15 cellular contexts compared by ENCODE assay signal in the genomic region with DNA sequence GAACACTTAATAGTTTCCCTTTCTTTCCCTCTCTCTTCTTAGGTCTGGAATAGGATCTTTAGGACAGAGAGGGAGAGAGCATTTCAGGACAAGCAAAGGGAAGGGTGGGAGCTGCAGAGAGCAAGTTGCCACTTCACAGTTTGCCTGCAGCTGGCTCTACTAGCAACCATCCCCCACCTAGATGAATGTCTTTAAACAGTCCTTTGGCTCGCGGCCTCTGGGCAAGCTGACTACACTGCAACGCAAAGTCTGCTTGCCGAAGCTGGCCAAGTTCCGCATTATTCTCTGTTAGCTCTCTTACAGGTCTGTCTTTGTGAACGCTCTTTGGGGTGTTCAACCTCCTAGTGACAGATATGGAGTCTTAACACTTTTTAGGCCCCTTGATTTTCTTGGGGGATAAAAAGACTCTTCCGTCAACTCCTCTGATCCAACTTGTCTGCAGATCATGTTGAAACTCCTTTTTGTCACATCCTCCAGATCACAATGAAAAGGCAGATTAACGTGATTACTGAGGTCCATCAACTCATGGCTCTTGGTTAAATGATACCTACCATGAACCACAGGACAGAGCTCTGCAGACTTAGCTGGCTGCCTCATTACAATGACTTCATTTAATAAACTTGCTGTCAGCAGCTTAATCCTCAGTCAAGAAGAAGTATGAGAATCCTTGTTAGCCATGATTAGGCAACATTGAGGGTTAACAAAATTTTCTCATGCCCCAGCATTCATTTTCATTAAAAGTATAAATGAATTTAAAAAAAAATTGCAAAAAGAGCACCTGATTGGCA.
DNase-seq lines count a peak whose midpoint lies in the region; ATAC-seq and TF ChIP-seq lines count a peak whose summit lies in the region.
"Had no signal": no experiment of that assay in that cellular context is flagged by ENCODE, and none has a peak within 500 bp of the region (broad histone marks: within the 10 kb centered on the region; RNA-seq: fewer than 3 reads in every experiment).

No MANE protein-coding gene starts in this region.

- H3K4me3 Mint-ChIP-seq in activated T-helper 1 cell treated with anti-CD3 and anti-CD28 coated beads, Interleukin-12 subunit alpha, Interleukin-12 subunit beta, Interleukin-2, Interleukin-4 antibody, amounts not matched to agents 30 ng/mL and 10 ng/mL and 1 ng/mL, durations not matched to agents 14 hours and 24 hours and 36 hours, result no peak overlapping the region

- no peak overlapping the region for H4K8ac ChIP-seq in mesenchymal stem cell (ENCODE audit: low read length)

- no peak overlapping the region for H2BK15ac ChIP-seq in mesenchymal stem cell (ENCODE audit: low read depth, poor library complexity, severe bottlenecking)

- H3K4me1 Mint-ChIP-seq in activated T-helper 1 cell treated with anti-CD3 and anti-CD28 coated beads, Interleukin-12 subunit alpha, Interleukin-12 subunit beta, Interleukin-2, Interleukin-4 antibody, amounts not matched to agents 30 ng/mL and 10 ng/mL and 1 ng/mL, durations not matched to agents 14 hours and 24 hours and 36 hours (ENCODE audit: low read depth), result no peaks in the 10 kb centered on the region

- H3K23ac ChIP-seq in mesenchymal stem cell (ENCODE audit: low read length in 2 of 2), result no peak overlapping the region

- no peak overlapping the region for H2AFZ ChIP-seq in mesenchymal stem cell (ENCODE audit: low read depth, low read length)

- H3K27ac ChIP-seq in mesenchymal stem cell (ENCODE audit: low read length, poor library complexity, severe bottlenecking), result no peak overlapping the region

- no peak overlapping the region for H3K9ac ChIP-seq in mesenchymal stem cell (ENCODE audit: low read length)

- no peak overlapping the region for H2AK5ac ChIP-seq in mesenchymal stem cell (ENCODE audit: low read length, severe bottlenecking)

- H3K9me3 ChIP-seq in MG63 (0 out of 2 replicates have a peak, but pooled peaks cover 2% of the 10 kb centered on the region), mesenchymal stem cell (ENCODE audit: control insufficient read depth, low read length) (no peaks in the 10 kb centered on the region)

- H3K4me3 ChIP-seq in MG63 (no peak overlapping the region), mesenchymal stem cell (ENCODE audit: insufficient read depth in 1 of 2, low read depth in 1 of 2, low read length in 2 of 2) (no peak overlapping the region)

- no peak overlapping the region for H2BK120ac ChIP-seq in mesenchymal stem cell (ENCODE audit: low read depth, low read length)

- H3K27ac Mint-ChIP-seq in activated T-helper 1 cell treated with anti-CD3 and anti-CD28 coated beads, Interleukin-12 subunit alpha, Interleukin-12 subunit beta, Interleukin-2, Interleukin-4 antibody, amounts not matched to agents 30 ng/mL and 10 ng/mL and 1 ng/mL, durations not matched to agents 14 hours and 24 hours and 36 hours, result no peak overlapping the region

- peaks cover 6% of the 10 kb centered on the region for H3K4me1 ChIP-seq in mesenchymal stem cell (ENCODE audit: control insufficient read depth, insufficient read depth, low read depth, low read length)

- no peaks in the 10 kb centered on the region for H3K36me3 ChIP-seq in MG63
- no peaks in the 10 kb centered on the region for H3K36me3 ChIP-seq in mesenchymal stem cell (ENCODE audit: control insufficient read depth in 1 of 2, insufficient read depth in 2 of 2, low read depth in 1 of 2, low read length in 2 of 2)

- H4K91ac ChIP-seq in mesenchymal stem cell (ENCODE audit: low read length), result no peak overlapping the region

- ATAC-seq in esophagus mucosa (peak; percentile 61), SK-N-SH treated with all-trans-retinoic acid at 6 μM for 48 hours (no peak)
- ATAC-seq: activated CD4-positive, CD25-positive, alpha-beta regulatory T cell treated with anti-CD3 and anti-CD28 coated beads, Interleukin-2, amount 50 U/mL, for 24 hours had no signal

- 62% methylated on average over 8 of the region's 8 CpGs for WGBS in mesenchymal stem cell

- H3K79me1 ChIP-seq in mesenchymal stem cell (replicated peaks; ENCODE audit: low read length, poor library complexity, severe bottlenecking), result no peaks in the 10 kb centered on the region

- H3K9me3 Mint-ChIP-seq in activated T-helper 1 cell treated with anti-CD3 and anti-CD28 coated beads, Interleukin-12 subunit alpha, Interleukin-12 subunit beta, Interleukin-2, Interleukin-4 antibody, amounts not matched to agents 30 ng/mL and 10 ng/mL and 1 ng/mL, durations not matched to agents 14 hours and 24 hours and 36 hours, result no peaks in the 10 kb centered on the region

- H3K27me3 ChIP-seq in MG63 (no peaks in the 10 kb centered on the region), mesenchymal stem cell (ENCODE audit: control insufficient read depth in 1 of 2, insufficient read depth in 1 of 2, low read length in 2 of 2) (peaks cover 0 to 16% of the 10 kb centered on the region in 2 experiments)

- H3K4ac ChIP-seq in mesenchymal stem cell (ENCODE audit: low read depth in 1 of 2, low read length in 2 of 2), result no peak overlapping the region

- H3K27me3 Mint-ChIP-seq in activated T-helper 1 cell treated with anti-CD3 and anti-CD28 coated beads, Interleukin-12 subunit alpha, Interleukin-12 subunit beta, Interleukin-2, Interleukin-4 antibody, amounts not matched to agents 30 ng/mL and 10 ng/mL and 1 ng/mL, durations not matched to agents 14 hours and 24 hours and 36 hours (ENCODE audit: insufficient read depth), result peaks cover 12% of the 10 kb centered on the region

- no peak overlapping the region for H3K4me2 ChIP-seq in mesenchymal stem cell (ENCODE audit: low read length, poor library complexity, severe bottlenecking)

- H2BK5ac ChIP-seq in mesenchymal stem cell (ENCODE audit: low read depth, low read length, poor library complexity, severe bottlenecking), result no peak overlapping the region

- H2BK12ac ChIP-seq in mesenchymal stem cell (ENCODE audit: low read length in 2 of 2), result no peak overlapping the region

- H3K14ac ChIP-seq in mesenchymal stem cell (ENCODE audit: low read length in 2 of 2), result no peak overlapping the region

- no peaks in the 10 kb centered on the region for H3K36me3 Mint-ChIP-seq in activated T-helper 1 cell treated with anti-CD3 and anti-CD28 coated beads, Interleukin-12 subunit alpha, Interleukin-12 subunit beta, Interleukin-2, Interleukin-4 antibody, amounts not matched to agents 30 ng/mL and 10 ng/mL and 1 ng/mL, durations not matched to agents 14 hours and 24 hours and 36 hours (ENCODE audit: low read depth)

- DNase-seq in AG08396 (ENCODE audit: low spot score) (peak; percentile 35), MG63 (peak; percentile 75), mesenchymal stem cell (peak; percentile 27), NCI-H187 treated with DMSO at 0.1 percent for 48 hours (lab: John Stamatoyannopoulos, UW) (no peak), NCI-H748 (lab: John Stamatoyannopoulos, UW; ENCODE audit: unreplicated experiment) (no peak)
- DNase-seq in activated T-helper 1 cell treated with anti-CD3 and anti-CD28 coated beads, Interleukin-12 subunit alpha, Interleukin-12 subunit beta, Interleukin-2, Interleukin-4 antibody, amounts not matched to agents 30 ng/mL and 10 ng/mL and 1 ng/mL, durations not matched to agents 14 hours and 24 hours and 36 hours (ENCODE audit: low spot score), result no peak
- DNase-seq: ACHN; activated T-cell treated with anti-CD3 and anti-CD28 coated beads, Interleukin-2, amount 50 U/mL, for 1 hour; Calu3; NCI-H1436; NCI-H748 treated with DMSO at 0.1 percent for 48 hours; SW 1271 had no signal

- intact Hi-C loops in activated T-helper 1 cell treated with anti-CD3 and anti-CD28 coated beads, Interleukin-12 subunit alpha, Interleukin-12 subunit beta, Interleukin-2, Interleukin-4 antibody, amounts not matched to agents 30 ng/mL and 10 ng/mL and 1 ng/mL, durations not matched to agents 14 hours and 24 hours and 36 hours (cut with micrococcal nuclease), result no loop called here

- H3K18ac ChIP-seq in mesenchymal stem cell (ENCODE audit: low read depth in 1 of 2, low read length in 2 of 2), result no peak overlapping the region

TF ChIP-seq in SK-N-SH treated with all-trans-retinoic acid at 6 μM for 48 hours, 23 proteins besides CTCF, POLR2A, EP300 and RAD21:
- no peak for TF ChIP-seq ZNF70 (CRISPR knock-in tag; IDR thresholded peaks at IDR 0.05)
- no peak for TF ChIP-seq ESRRG (CRISPR knock-in tag; IDR thresholded peaks at IDR 0.05)
- no peak for TF ChIP-seq CSDC2 (CRISPR knock-in tag; IDR thresholded peaks at IDR 0.05)
- no peak for TF ChIP-seq OSR1 (CRISPR knock-in tag; IDR thresholded peaks at IDR 0.05)
- no peak for TF ChIP-seq SNAI2 (CRISPR knock-in tag; IDR thresholded peaks at IDR 0.05)
- TF ChIP-seq ZFP30 (CRISPR knock-in tag; IDR thresholded peaks at IDR 0.05), result no peak
- no peak for TF ChIP-seq ISL1 (CRISPR knock-in tag; IDR thresholded peaks at IDR 0.05)
- TF ChIP-seq PPARA (CRISPR knock-in tag; IDR thresholded peaks at IDR 0.05; ENCODE audit: borderline replicate concordance), result no peak
- TF ChIP-seq ZNF565 (CRISPR knock-in tag; conservative IDR thresholded peaks at IDR 0.05; ENCODE audit: low read depth), result no peak

Comparison
In these comparisons a context has a peak if more than half of its experiments do, and no peak if none do; other contexts are left out.
1. DNase-seq: peak in AG08396 (single experiment), MG63 (single experiment) and mesenchymal stem cell (single experiment); none in activated T-helper 1 cell treated with anti-CD3 and anti-CD28 coated beads, Interleukin-12 subunit alpha, Interleukin-12 subunit beta, Interleukin-2, Interleukin-4 antibody, amounts not matched to agents 30 ng/mL and 10 ng/mL and 1 ng/mL, durations not matched to agents 14 hours and 24 hours and 36 hours (single experiment), NCI-H187 treated with DMSO at 0.1 percent for 48 hours (single experiment) and NCI-H748 (single experiment).